1 cellular context compared by ENCODE assay signal in the genomic region with DNA sequence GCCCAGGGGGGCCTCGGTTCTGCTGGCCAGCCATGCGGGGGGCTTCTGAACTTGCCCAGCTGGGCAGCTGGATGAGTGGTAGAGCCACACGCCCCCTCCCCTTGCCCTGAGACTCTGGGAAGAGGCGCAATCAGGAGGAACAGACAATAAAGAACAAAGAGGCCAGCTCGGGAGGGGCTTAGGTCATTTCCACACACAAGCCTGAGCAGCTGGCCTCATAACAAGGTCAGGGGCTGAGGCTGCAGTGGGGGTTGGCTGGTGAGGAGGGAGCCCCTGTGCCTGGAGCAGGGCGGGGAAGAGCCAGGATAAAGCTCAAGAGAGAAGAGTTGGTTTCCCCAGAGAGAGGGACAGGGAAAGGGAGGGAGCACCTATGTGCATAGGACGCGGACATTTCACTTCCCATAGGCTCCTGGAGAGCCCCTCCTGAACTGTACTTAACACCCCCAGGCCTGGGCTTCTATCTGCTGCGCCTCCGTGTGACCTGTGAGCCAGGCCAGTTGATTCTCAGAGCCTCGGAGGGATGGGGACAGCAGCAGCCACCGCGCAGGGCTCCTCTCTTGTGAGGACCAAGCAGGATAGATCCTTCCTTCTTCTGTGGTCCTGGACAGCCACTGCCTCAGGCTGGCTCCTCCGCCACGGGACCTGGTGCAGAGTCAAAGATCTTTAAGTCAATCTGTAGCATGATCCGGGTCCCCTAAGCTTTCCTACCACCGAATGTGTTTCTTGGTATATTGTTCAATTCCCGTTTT.
A peak's percentile ranks its signal among the peaks of the same experiment; 100 is the strongest.
TF ChIP-seq lines count a peak whose summit lies in the region.

No MANE protein-coding gene starts in this region.

TF ChIP-seq in HepG2, 621 proteins besides CTCF, POLR2A, EP300 and RAD21:
- TF ChIP-seq, protein P1, sequence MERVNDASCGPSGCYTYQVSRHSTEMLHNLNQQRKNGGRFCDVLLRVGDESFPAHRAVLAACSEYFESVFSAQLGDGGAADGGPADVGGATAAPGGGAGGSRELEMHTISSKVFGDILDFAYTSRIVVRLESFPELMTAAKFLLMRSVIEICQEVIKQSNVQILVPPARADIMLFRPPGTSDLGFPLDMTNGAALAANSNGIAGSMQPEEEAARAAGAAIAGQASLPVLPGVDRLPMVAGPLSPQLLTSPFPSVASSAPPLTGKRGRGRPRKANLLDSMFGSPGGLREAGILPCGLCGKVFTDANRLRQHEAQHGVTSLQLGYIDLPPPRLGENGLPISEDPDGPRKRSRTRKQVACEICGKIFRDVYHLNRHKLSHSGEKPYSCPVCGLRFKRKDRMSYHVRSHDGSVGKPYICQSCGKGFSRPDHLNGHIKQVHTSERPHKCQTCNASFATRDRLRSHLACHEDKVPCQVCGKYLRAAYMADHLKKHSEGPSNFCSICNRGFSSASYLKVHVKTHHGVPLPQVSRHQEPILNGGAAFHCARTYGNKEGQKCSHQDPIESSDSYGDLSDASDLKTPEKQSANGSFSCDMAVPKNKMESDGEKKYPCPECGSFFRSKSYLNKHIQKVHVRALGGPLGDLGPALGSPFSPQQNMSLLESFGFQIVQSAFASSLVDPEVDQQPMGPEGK (CRISPR knock-in tag; IDR thresholded peaks at IDR 0.05): peak; percentile 48
- TF ChIP-seq, protein P2, sequence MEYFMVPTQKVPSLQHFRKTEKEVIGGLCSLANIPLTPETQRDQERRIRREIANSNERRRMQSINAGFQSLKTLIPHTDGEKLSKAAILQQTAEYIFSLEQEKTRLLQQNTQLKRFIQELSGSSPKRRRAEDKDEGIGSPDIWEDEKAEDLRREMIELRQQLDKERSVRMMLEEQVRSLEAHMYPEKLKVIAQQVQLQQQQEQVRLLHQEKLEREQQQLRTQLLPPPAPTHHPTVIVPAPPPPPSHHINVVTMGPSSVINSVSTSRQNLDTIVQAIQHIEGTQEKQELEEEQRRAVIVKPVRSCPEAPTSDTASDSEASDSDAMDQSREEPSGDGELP (IDR thresholded peaks at IDR 0.05; ENCODE audit: borderline replicate concordance, low read depth): peak; percentile 13; the same call in 1 of the 2 replicates
- TF ChIP-seq MBNL3 (CRISPR knock-in tag; conservative IDR thresholded peaks at IDR 0.05): no peak
- TF ChIP-seq SOX5 (CRISPR knock-in tag; IDR thresholded peaks at IDR 0.05; ENCODE audit: borderline replicate concordance): peak; percentile 17; the same call in 1 of the 2 replicates
- no peak for TF ChIP-seq SOX6 (IDR thresholded peaks at IDR 0.05)
- TF ChIP-seq SOX6 (CRISPR knock-in tag; IDR thresholded peaks at IDR 0.05): peak; percentile 49; the same call in 1 of the 2 replicates
- TF ChIP-seq FOSL2 (CRISPR knock-in tag; IDR thresholded peaks at IDR 0.05): no peak
- TF ChIP-seq RXRA (CRISPR knock-in tag; IDR thresholded peaks at IDR 0.05): 0 out of 2 replicates have a peak, but pooled peaks have one; percentile 19
- no peak for TF ChIP-seq SOX13 (IDR thresholded peaks at IDR 0.05)
- peak in 1 of 2 experiments; percentile 67; a peak in 2 of 4 replicates for TF ChIP-seq SOX13 (CRISPR knock-in tag; conservative IDR thresholded peaks at IDR 0.05 in 1 of 2, IDR thresholded peaks at IDR 0.05 in 1 of 2)
- no peak for TF ChIP-seq ZBTB7A (CRISPR knock-in tag; IDR thresholded peaks at IDR 0.05)
TF ChIP-seq in HepG2: peak in this region for 6.
